Comparison of ENCODE assay signal across 8 cellular contexts in genomic region chr11:76861490-76861953, GRCh38.
DNase-seq lines count a peak whose midpoint lies in the region; TF ChIP-seq lines count a peak whose summit lies in the region.

No MANE protein-coding gene starts in this region.

- H3K9ac ChIP-seq in BLaER1, result peak overlapping the region; percentile 91

- TF ChIP-seq CTCF in cardiac fibroblast (IDR thresholded peaks at IDR 0.05; ENCODE audit: low read depth, low read length), result no peak

- in situ Hi-C loops in KBM-7 (cut with MboI; ENCODE audit: low pct_unique_long_range_greater_than_20kb, low sequenced_read_pairs), result no loop called here

- H3K36me3 ChIP-seq in BLaER1, result 0 out of 2 replicates have a peak, but pooled peaks cover 1% of the 10 kb centered on the region

- H4K20me1 ChIP-seq in BLaER1, result no peaks in the 10 kb centered on the region

- peak overlapping the region; percentile 90 for H3K4me3 ChIP-seq in BLaER1
- H3K4me3 ChIP-seq in cardiac fibroblast (replicated peaks in 1 of 2; ENCODE audit: low read depth in 2 of 2, low read length in 2 of 2), result peak overlapping the region; percentile 78 to 88

- H3K4me2 ChIP-seq in BLaER1, result peak overlapping the region; percentile 93

- H3K27me3 ChIP-seq in BLaER1, result no peaks in the 10 kb centered on the region

- H3K27ac ChIP-seq in BLaER1, result peak overlapping the region; percentile 87

- peaks cover 20% of the 10 kb centered on the region for H3K4me1 ChIP-seq in BLaER1

- DNase-seq in KBM-7 (peak; percentile 35), cardiac fibroblast (ENCODE audit: low read depth in 2 of 2) (no peak), midbrain (lab: John Stamatoyannopoulos, UW) (peak; percentile 17), NCI-H2171 treated with DMSO at 0.1 percent for 48 hours (lab: John Stamatoyannopoulos, UW) (no peak), NCI-H345 treated with DMSO at 0.1 percent for 48 hours (lab: John Stamatoyannopoulos, UW; ENCODE audit: unreplicated experiment) (no peak), islet precursor cell (no peak), NCI-H187 (lab: John Stamatoyannopoulos, UW) (no peak)

- H3K9me3 ChIP-seq in BLaER1, result no peaks in the 10 kb centered on the region

Comparison
In these comparisons a context has a peak if more than half of its experiments do, and no peak if none do; other contexts are left out.
1. DNase-seq: peak in KBM-7 (single experiment) and midbrain (single experiment); none in cardiac fibroblast (0 of 2), NCI-H2171 treated with DMSO at 0.1 percent for 48 hours (single experiment), NCI-H345 treated with DMSO at 0.1 percent for 48 hours (single experiment), islet precursor cell (single experiment) and NCI-H187 (0 of 2).